8 cellular contexts compared by ENCODE assay signal in the genomic region with DNA sequence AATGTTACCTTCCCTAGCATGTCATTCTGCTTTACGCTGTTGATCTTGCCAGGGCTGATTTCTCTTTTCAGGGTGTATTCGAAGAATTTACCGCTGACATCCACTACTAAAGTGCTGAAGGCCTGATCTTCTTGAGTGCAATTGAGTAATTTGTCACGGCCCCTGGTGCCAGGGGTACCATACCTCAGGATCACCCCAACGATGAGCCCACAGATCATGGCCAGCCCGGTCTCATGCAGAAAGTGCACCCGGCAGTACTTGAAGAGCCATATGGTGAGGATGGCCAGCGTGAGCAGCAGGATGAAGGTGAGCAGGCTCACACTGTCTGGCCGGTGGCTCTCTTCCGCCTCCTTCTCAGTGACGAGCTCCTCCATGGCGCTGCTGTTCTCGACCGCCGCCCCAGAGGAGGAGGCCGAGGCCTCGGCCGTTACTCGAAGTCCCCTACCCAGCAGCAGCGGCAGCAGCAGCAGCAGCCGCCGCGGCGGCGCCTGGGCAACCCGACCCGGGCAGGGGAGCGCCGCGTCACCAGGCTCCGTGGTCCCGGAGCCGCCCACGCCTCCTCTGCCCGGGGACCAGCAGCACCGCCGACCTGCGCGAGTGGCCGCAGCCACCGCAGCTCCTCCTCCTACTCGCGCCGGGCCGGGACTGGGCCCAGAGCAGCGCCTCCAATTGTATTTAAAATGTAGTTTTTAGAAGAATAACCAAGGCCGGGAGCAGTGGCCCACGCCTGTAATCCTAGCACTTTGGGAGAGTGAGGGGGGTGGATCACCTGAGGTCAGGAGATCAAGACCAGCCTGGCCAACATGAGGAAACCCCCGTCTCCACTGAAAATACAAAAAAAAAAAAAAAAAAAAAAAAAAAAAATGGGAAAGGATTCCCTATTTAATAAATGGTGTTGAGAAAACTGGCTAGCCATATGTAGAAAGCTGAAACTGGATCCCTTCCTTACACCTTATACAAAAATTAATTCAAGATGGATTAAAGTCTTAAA. TPM values are rescaled to one million over a fixed set of nuclear protein-coding genes. Genes with fewer than 3 reads are reported as not detected.
DNase-seq lines count a peak whose midpoint lies in the region; ATAC-seq and TF ChIP-seq lines count a peak whose summit lies in the region.

No MANE protein-coding gene starts in this region.

- no peaks in the 10 kb centered on the region for H3K27me3 ChIP-seq in body of pancreas

- no peaks in the 10 kb centered on the region for H3K9me3 ChIP-seq in body of pancreas

- ATAC-seq in body of pancreas (peak; percentile 92), HG02852 (IDR thresholded peaks at IDR 0.05; ENCODE audit: unreplicated experiment) (no peak)

- no peak for TF ChIP-seq CTCF in body of pancreas (IDR thresholded peaks at IDR 0.05)

- no peaks in the 10 kb centered on the region for H3K36me3 ChIP-seq in body of pancreas (replicated peaks in 1 of 2; ENCODE audit: insufficient read depth in 1 of 2, low read depth in 2 of 2)

- H3K27ac ChIP-seq in body of pancreas (peak overlapping the region in 3 of 4 donors; percentile 27 to 70 (median 58)), skin epidermis (peak overlapping the region in 2 of 21 experiments; percentile 17 to 69)

- peak; percentile 7 to 59 (median 55) for TF ChIP-seq POLR2A in body of pancreas (IDR thresholded peaks at IDR 0.05)

- intact Hi-C loops in body of pancreas (cut with DNase I) = no loop called here

- H3K4me1 ChIP-seq in body of pancreas = peaks cover 25% of the 10 kb centered on the region

- no peak overlapping the region for H3K4me3 ChIP-seq in body of pancreas
- H3K4me3 ChIP-seq in skin epidermis = peak overlapping the region; percentile 12 to 43 (median 29)

- DNase-seq in activated naive CD4-positive, alpha-beta T cell treated with Interleukin-2 at 50 U/mL for 16 hours = peak; percentile 5
- DNase-seq in activated naive CD4-positive, alpha-beta T cell (lab: John Stamatoyannopoulos, UW) = no peak
- DNase-seq in NCI-H2227 treated with DMSO at 0.1 percent for 48 hours (lab: John Stamatoyannopoulos, UW) (peak; percentile 21), body of pancreas (peak; percentile 63 to 74 (median 70)), iPS-NIHi11 (ENCODE audit: low spot score) (peak; percentile 90), putamen (ENCODE audit: low spot score) (no peak)

- 13 to 49% methylated on average over 5 to 47 of the region's 49 CpGs for WGBS in body of pancreas, 2 donors

RNA-seq across cellular contexts. Expression of gene TMPO, which starts 58.5 kb away (rescaled TPM):
- 10 to 100 TPM; 84.7 to 94.9 TPM for total RNA-seq in body of pancreas

Comparison
In these comparisons a context has a peak if more than half of its experiments do, and no peak if none do; other contexts are left out.
1. DNase-seq: peak in activated naive CD4-positive, alpha-beta T cell treated with Interleukin-2 at 50 U/mL for 16 hours (single experiment), NCI-H2227 treated with DMSO at 0.1 percent for 48 hours (single experiment), body of pancreas (4 of 4) and iPS-NIHi11 (single experiment); none in activated naive CD4-positive, alpha-beta T cell (0 of 4) and putamen (single experiment).
2. H3K4me3 ChIP-seq: peak in skin epidermis (7 of 7); none in body of pancreas (0 of 2).